In genomic region chr20:53152228-53152627, GRCh38 we compare ENCODE assay signal across 26 cellular contexts.
DNase-seq lines count a peak whose midpoint lies in the region; ATAC-seq, FAIRE-seq and TF ChIP-seq lines count a peak whose summit lies in the region.
"Had no signal": no experiment of that assay in that cellular context is flagged by ENCODE, and none has a peak within 500 bp of the region (broad histone marks: within the 10 kb centered on the region; RNA-seq: fewer than 3 reads in every experiment).

No MANE protein-coding gene starts in this region.

- TF ChIP-seq RAD21 in HepG2 (CRISPR knock-in tag; IDR thresholded peaks at IDR 0.05) (no peak), liver (IDR thresholded peaks at IDR 0.05) (no peak)

- in situ Hi-C loops in HepG2 (cut with HindIII; ENCODE audit: extremely low pct_ligation_motif_present, low pct_unique_long_range_greater_than_20kb) = no loop called here

- no peak for ATAC-seq in HepG2
- no peak for ATAC-seq in right lobe of liver
- ATAC-seq in aorta (ENCODE audit: low FRiP score) = no peak
- ATAC-seq: GM12878 had no signal

- H4K20me1 ChIP-seq in HepG2 (ENCODE audit: insufficient read depth, low read length) = no peaks in the 10 kb centered on the region
- H4K20me1 ChIP-seq: BLaER1 had no signal

- H3K27ac ChIP-seq in HepG2 (ENCODE audit: extremely low read length, insufficient read depth, low read length) (no peak overlapping the region), right lobe of liver (no peak overlapping the region), liver (ENCODE audit: low read depth in 1 of 2, low read length in 2 of 2) (no peak overlapping the region), aorta (ENCODE audit: low read depth in 1 of 2, low read length in 2 of 2) (no peak overlapping the region)
- H3K27ac ChIP-seq: BLaER1 had no signal

- TF ChIP-seq EP300 in HepG2 (IDR thresholded peaks at IDR 0.05; ENCODE audit: low read depth in 2 of 2, low read length in 2 of 2) (no peak), HepG2 (CRISPR knock-in tag; IDR thresholded peaks at IDR 0.05; ENCODE audit: borderline replicate concordance) (no peak)

- no peak for DNase-seq in HepG2 (ENCODE audit: low spot score)
- no peak for DNase-seq in right lobe of liver
- DNase-seq in HTR-8/SVneo (ENCODE audit: insufficient read length, low spot score) = no peak
- DNase-seq in occipital lobe (lab: John Stamatoyannopoulos, UW) = no peak
- no peak for DNase-seq in aorta
- DNase-seq: 8988T; ACHN; BE2C; C1 segment of cervical spinal cord; CD4-positive, alpha-beta memory T cell; CD4-positive, CD25-positive, alpha-beta regulatory T cell; CD8-positive, alpha-beta memory T cell; COR-L47; DMS 273 treated with DMSO at 0.1 percent for 48 hours; DMS153; DMS53; DMS79; DND-41; EL; GDM1 had no signal

- BruUV-seq in HepG2 (replicated peaks; lab: Mats Ljungman, UMichigan) = no TSS peak

- FAIRE-seq in HepG2 (lab: Jason Lieb, UNC) (no peak), HTR-8/SVneo (lab: Jason Lieb, UNC) (peak; percentile 20)
- FAIRE-seq: A204.1, GM12878, GM12892, GM18507 had no signal

- POLR2A ChIA-PET in HepG2 (lab: Yijun Ruan, JAX) = no interaction called here

- no peaks in the 10 kb centered on the region for H3K79me2 ChIP-seq in HepG2 (ENCODE audit: insufficient read depth, low read length)

- no peak overlapping the region for H2AFZ ChIP-seq in HepG2 (ENCODE audit: low read length)

- H3K4me2 ChIP-seq in HepG2 (ENCODE audit: low read depth, low read length) = no peak overlapping the region
- H3K4me2 ChIP-seq: BLaER1 had no signal

- no peaks in the 10 kb centered on the region for H3K4me1 ChIP-seq in HepG2 (ENCODE audit: insufficient read depth, low read length)
- H3K4me1 ChIP-seq in right lobe of liver = no peaks in the 10 kb centered on the region
- no peaks in the 10 kb centered on the region for H3K4me1 ChIP-seq in liver (ENCODE audit: control insufficient read depth in 4 of 4, insufficient read depth in 4 of 4, low read length in 3 of 4)
- H3K4me1 ChIP-seq in aorta (ENCODE audit: control insufficient read depth in 1 of 2, insufficient read depth in 2 of 2, low read length in 2 of 2) = no peaks in the 10 kb centered on the region

- H3K4me3 ChIP-seq in HepG2 (replicated peaks in 1 of 3; ENCODE audit: insufficient read depth in 1 of 3, low read depth in 2 of 3, low read length in 3 of 3) = no peak overlapping the region
- no peak overlapping the region for H3K4me3 ChIP-seq in right lobe of liver
- no peak overlapping the region for H3K4me3 ChIP-seq in liver (ENCODE audit: low read depth in 1 of 3, low read length in 3 of 3)
- H3K4me3 ChIP-seq in aorta (ENCODE audit: low read length in 2 of 2) = no peak overlapping the region
- H3K4me3 ChIP-seq: BLaER1, GM12878 had no signal

- H3K36me3 ChIP-seq in HepG2 (replicated peaks in 1 of 2; ENCODE audit: control insufficient read depth in 1 of 2, insufficient read depth in 2 of 2, low read length in 2 of 2) (no peaks in the 10 kb centered on the region), right lobe of liver (no peaks in the 10 kb centered on the region), liver (ENCODE audit: control insufficient read depth in 4 of 4, insufficient read depth in 3 of 4, low read depth in 1 of 4, low read length in 3 of 4) (no peaks in the 10 kb centered on the region), aorta (ENCODE audit: control insufficient read depth in 1 of 2, insufficient read depth in 2 of 2, low read length in 1 of 2) (no peaks in the 10 kb centered on the region)
- H3K36me3 ChIP-seq: BE2C, BLaER1 had no signal

- intact Hi-C loops in HepG2 (cut with micrococcal nuclease; ENCODE audit: unreplicated experiment) (no loop called here), right lobe of liver (cut with DNase I) (no loop called here), aorta (cut with DNase I) (no loop called here)

- no peak for TF ChIP-seq POLR2A in HepG2 (IDR thresholded peaks at IDR 0.05; ENCODE audit: insufficient read depth in 1 of 2, low read depth in 2 of 2, low read length in 2 of 2)
- TF ChIP-seq POLR2A in right lobe of liver (IDR thresholded peaks at IDR 0.05) = no peak

- H3K9me3 ChIP-seq in HepG2 (ENCODE audit: low read length) (no peaks in the 10 kb centered on the region), right lobe of liver (no peaks in the 10 kb centered on the region), liver (ENCODE audit: control insufficient read depth in 4 of 4, low read length in 3 of 4) (no peaks in the 10 kb centered on the region), aorta (ENCODE audit: control insufficient read depth, low read length) (no peaks in the 10 kb centered on the region)
- H3K9me3 ChIP-seq: BE2C, BLaER1 had no signal

- CTCF ChIA-PET in HepG2 (lab: Yijun Ruan, JAX; ENCODE audit: low intra/inter-chr PET ratio, low total read pairs) = no interaction called here

- no peak overlapping the region for H3K9ac ChIP-seq in HepG2 (ENCODE audit: insufficient read depth, low read depth, low read length)
- no peak overlapping the region for H3K9ac ChIP-seq in liver (ENCODE audit: low read depth in 1 of 2, low read length in 2 of 2)
- H3K9ac ChIP-seq: BLaER1 had no signal

- TF ChIP-seq CTCF in HepG2 (CRISPR knock-in tag; IDR thresholded peaks at IDR 0.05) (no peak), right lobe of liver (IDR thresholded peaks at IDR 0.05) (no peak), liver (IDR thresholded peaks at IDR 0.05; ENCODE audit: low read depth, low read length, missing input control) (no peak)

- H3K27me3 ChIP-seq in HepG2 (ENCODE audit: control insufficient read depth in 1 of 2, insufficient read depth in 2 of 2, low read length in 2 of 2) (no peaks in the 10 kb centered on the region), right lobe of liver (no peaks in the 10 kb centered on the region), liver (ENCODE audit: control insufficient read depth in 4 of 4, insufficient read depth in 4 of 4, low read length in 3 of 4) (no peaks in the 10 kb centered on the region), aorta (ENCODE audit: control insufficient read depth in 1 of 2, insufficient read depth in 2 of 2, low read length in 1 of 2) (no peaks in the 10 kb centered on the region)
- H3K27me3 ChIP-seq: BE2C, BLaER1 had no signal

TF ChIP-seq in HepG2, 621 proteins besides CTCF, POLR2A, EP300 and RAD21:
- TF ChIP-seq DMTF1 (CRISPR knock-in tag; IDR thresholded peaks at IDR 0.05) = no peak
- TF ChIP-seq SP1 (IDR thresholded peaks at IDR 0.05) = peak; percentile 18; the same call in 1 of the 2 replicates
- no peak for TF ChIP-seq SP1 (CRISPR knock-in tag; IDR thresholded peaks at IDR 0.05)
- TF ChIP-seq NR2F6 (IDR thresholded peaks at IDR 0.05) = peak; percentile 53; the same call in 1 of the 2 replicates
- no peak for TF ChIP-seq NR2F6 (CRISPR knock-in tag; IDR thresholded peaks at IDR 0.05)

TF ChIP-seq in liver, 16 proteins besides CTCF, POLR2A, EP300 and RAD21:
- TF ChIP-seq HNF4A (conservative IDR thresholded peaks at IDR 0.05) (peak in 1 of 2 donors; percentile 29), NR2F2 (IDR thresholded peaks at IDR 0.05) (peak; percentile 97), ATF3 (IDR thresholded peaks at IDR 0.05) (no peak), RXRA (IDR thresholded peaks at IDR 0.05) (peak; percentile 19 to 56)
